ENCODE assay signal across 15 cellular contexts in genomic region chr17:4562000-4562969, GRCh38. TPM values are rescaled to one million over a fixed set of nuclear protein-coding genes. Genes with fewer than 3 reads are reported as not detected.
A peak's percentile ranks its signal among the peaks of the same experiment; 100 is the strongest.
DNase-seq lines count a peak whose midpoint lies in the region; ATAC-seq, FAIRE-seq and TF ChIP-seq lines count a peak whose summit lies in the region.
"Had no signal": no experiment of that assay in that cellular context is flagged by ENCODE, and none has a peak within 500 bp of the region (broad histone marks: within the 10 kb centered on the region; RNA-seq: fewer than 3 reads in every experiment).

No MANE protein-coding gene starts in this region.

- no peaks in the 10 kb centered on the region for H3K27me3 Mint-ChIP-seq in CD8-positive, alpha-beta T cell (ENCODE audit: low read depth)
- no peaks in the 10 kb centered on the region for H3K27me3 Mint-ChIP-seq in activated CD8-positive, alpha-beta T cell treated with anti-CD3 and anti-CD28 coated beads, Interleukin-2, amount 10 ng/mL, durations not matched to agents 7 days and 5 days (ENCODE audit: low read depth)

- peaks cover 3% of the 10 kb centered on the region for H3K4me1 ChIP-seq in CD8-positive, alpha-beta T cell (ENCODE audit: insufficient read depth, low read length)
- H3K4me1 ChIP-seq in GM23248 (ENCODE audit: insufficient read depth) (no peaks in the 10 kb centered on the region), mucosa of rectum (ENCODE audit: control insufficient read depth in 2 of 2, insufficient read depth in 2 of 2, low read length in 2 of 2) (peaks cover 33 to 37% of the 10 kb centered on the region in 2 donors)

- H3K9me3 Mint-ChIP-seq in CD8-positive, alpha-beta T cell, result no peaks in the 10 kb centered on the region
- no peaks in the 10 kb centered on the region for H3K9me3 Mint-ChIP-seq in activated CD8-positive, alpha-beta T cell treated with anti-CD3 and anti-CD28 coated beads, Interleukin-2, amount 10 ng/mL, durations not matched to agents 7 days and 5 days (ENCODE audit: insufficient read depth)

- H3K9me2 ChIP-seq in GM23248 (ENCODE audit: insufficient read depth), result no peaks in the 10 kb centered on the region

- POLR2A ChIA-PET in CD8-positive, alpha-beta T cell (lab: Charles Lee), result no interaction called here
- POLR2A ChIA-PET in activated CD8-positive, alpha-beta T cell treated with anti-CD3 and anti-CD28 coated beads, Interleukin-2, amount 10 ng/mL, durations not matched to agents 7 days and 5 days (lab: Charles Lee), result interaction anchor here (0.7 to 0.8 kb wide), 2 partner anchors 141 to 419 kb away, joined by 3 to 4 read pairs; partner anchors contain the start of gene CYB5D2

- WGBS in GM23248 (ENCODE audit: low coverage in 1 of 2, low lambda C conversion rate in 2 of 2, missing lambda C conversion rate in 2 of 2), 2 experiments, result 37 to 41% methylated on average over 8 of the region's 8 CpGs

- in situ Hi-C loops in GM23248 (cut with MboI), result no loop called here

- no peak for FAIRE-seq in urothelium cell line (lab: Jason Lieb, UNC)

- no peak overlapping the region; the same call in 1 of the 2 replicates for H3K9ac ChIP-seq in GM23248
- peak overlapping the region; percentile 5 to 54 for H3K9ac ChIP-seq in mucosa of rectum (ENCODE audit: low read depth in 1 of 2, low read length in 2 of 2)

- no peaks in the 10 kb centered on the region for H3K27me3 ChIP-seq in CD8-positive, alpha-beta T cell (ENCODE audit: insufficient read depth, low read length)
- H3K27me3 ChIP-seq in GM23248 (replicated peaks; ENCODE audit: insufficient read depth) (no peaks in the 10 kb centered on the region), mucosa of rectum (ENCODE audit: control insufficient read depth in 2 of 2, insufficient read depth in 2 of 2, low read length in 2 of 2) (no peaks in the 10 kb centered on the region)

- CTCF ChIA-PET in CD8-positive, alpha-beta T cell (lab: Charles Lee), result interaction anchor here (0.8 to 1.4 kb wide), 4 partner anchors 22 to 337 kb away, joined by 3 to 4 read pairs (median 3); partner anchors contain the start of genes C17orf107 and SMTNL2
- CTCF ChIA-PET in activated CD8-positive, alpha-beta T cell treated with anti-CD3 and anti-CD28 coated beads, Interleukin-2, amount 10 ng/mL, durations not matched to agents 7 days and 5 days (lab: Charles Lee), result interaction anchor here (1.6 to 2.1 kb wide), 4 partner anchors 12 to 346 kb away, joined by 3 to 7 read pairs (median 4); no protein-coding TSS in a partner anchor

- no peaks in the 10 kb centered on the region for H3K36me3 Mint-ChIP-seq in CD8-positive, alpha-beta T cell
- H3K36me3 Mint-ChIP-seq in activated CD8-positive, alpha-beta T cell treated with anti-CD3 and anti-CD28 coated beads, Interleukin-2, amount 10 ng/mL, durations not matched to agents 7 days and 5 days (ENCODE audit: low read depth), result no peaks in the 10 kb centered on the region

- no peaks in the 10 kb centered on the region for H3K36me3 ChIP-seq in CD8-positive, alpha-beta T cell (ENCODE audit: insufficient read depth, low read length)
- H3K36me3 ChIP-seq in GM23248 (ENCODE audit: low read depth) (no peaks in the 10 kb centered on the region), mucosa of rectum (ENCODE audit: control insufficient read depth in 2 of 2, insufficient read depth in 2 of 2, low read length in 2 of 2) (peaks cover 4 to 6% of the 10 kb centered on the region in 2 donors)

- TF ChIP-seq CTCF in CD8-positive, alpha-beta T cell (IDR thresholded peaks at IDR 0.05), result no peak

- DNase-seq in CD8-positive, alpha-beta T cell, result no peak
- DNase-seq in GM23248 (no peak), urothelium cell line (ENCODE audit: low spot score) (no peak), COLO829 (ENCODE audit: low spot score) (no peak), dermis blood vessel endothelial cell (no peak), CD1c-positive myeloid dendritic cell (ENCODE audit: extremely low spot score) (no peak)
- no peak for DNase-seq in activated CD8-positive, alpha-beta T cell treated with anti-CD3 and anti-CD28 coated beads, Interleukin-2, amount 10 ng/mL, durations not matched to agents 7 days and 5 days
- DNase-seq: DMS79; head of caudate nucleus; KBM-7; NCI-H446; SHP77 treated with DMSO at 0.1 percent for 48 hours; stimulated activated CD4-positive, alpha-beta T cell treated with anti-CD3 and anti-CD28 coated beads, Interleukin-2, amount 100 ng/mL, for 24 hours had no signal

- no peaks in the 10 kb centered on the region for H3K79me2 ChIP-seq in GM23248 (ENCODE audit: insufficient read depth)

- H3K4me3 Mint-ChIP-seq in CD8-positive, alpha-beta T cell, result no peak overlapping the region
- H3K4me3 Mint-ChIP-seq in activated CD8-positive, alpha-beta T cell treated with anti-CD3 and anti-CD28 coated beads, Interleukin-2, amount 10 ng/mL, durations not matched to agents 7 days and 5 days, result peak overlapping the region; percentile 6

- H3F3A ChIP-seq in GM23248 (ENCODE audit: insufficient read depth), result no peaks in the 10 kb centered on the region

- intact Hi-C loops in CD8-positive, alpha-beta T cell (cut with DNase I, micrococcal nuclease), result loop anchor here in 1 of 2 experiments (5.0 kb wide), 1 partner anchor 455 kb away; no protein-coding TSS in a partner anchor

- ATAC-seq in CD8-positive, alpha-beta T cell, result no peak
- peak; percentile 17 for ATAC-seq in activated CD8-positive, alpha-beta T cell treated with anti-CD3 and anti-CD28 coated beads, Interleukin-2, amount 10 ng/mL, durations not matched to agents 7 days and 5 days

- no peaks in the 10 kb centered on the region for H4K20me1 ChIP-seq in GM23248 (ENCODE audit: insufficient read depth)

- H3K27ac Mint-ChIP-seq in CD8-positive, alpha-beta T cell, result peak overlapping the region; percentile 37
- H3K27ac Mint-ChIP-seq in activated CD8-positive, alpha-beta T cell treated with anti-CD3 and anti-CD28 coated beads, Interleukin-2, amount 10 ng/mL, durations not matched to agents 7 days and 5 days, result peak overlapping the region; percentile 60

- no peaks in the 10 kb centered on the region for H3K9me3 ChIP-seq in CD8-positive, alpha-beta T cell (ENCODE audit: low read length)
- H3K9me3 ChIP-seq in GM23248 (ENCODE audit: low read depth), result no peaks in the 10 kb centered on the region
- H3K9me3 ChIP-seq in mucosa of rectum (ENCODE audit: control insufficient read depth in 2 of 2, low read length in 2 of 2), result no peaks in the 10 kb centered on the region

- H3K4me3 ChIP-seq in CD8-positive, alpha-beta T cell (ENCODE audit: low read depth, low read length), result no peak overlapping the region
- H3K4me3 ChIP-seq in GM23248 (no peak overlapping the region), mucosa of rectum (ENCODE audit: low read length in 2 of 2) (peak overlapping the region; percentile 33 to 39)

- H3K4me2 ChIP-seq in GM23248 (ENCODE audit: unreplicated experiment), result peak overlapping the region; percentile 42

- no peak overlapping the region for H3K27ac ChIP-seq in CD8-positive, alpha-beta T cell (ENCODE audit: low read depth, low read length)
- H3K27ac ChIP-seq in GM23248 (no peak overlapping the region), mucosa of rectum (ENCODE audit: low read depth in 2 of 2, low read length in 2 of 2) (peak overlapping the region; percentile 88 to 90)

- peak overlapping the region; percentile 51 for H2AFZ ChIP-seq in GM23248

- H3K4me1 Mint-ChIP-seq in CD8-positive, alpha-beta T cell (ENCODE audit: low read depth), result peaks cover 18% of the 10 kb centered on the region
- peaks cover 44% of the 10 kb centered on the region for H3K4me1 Mint-ChIP-seq in activated CD8-positive, alpha-beta T cell treated with anti-CD3 and anti-CD28 coated beads, Interleukin-2, amount 10 ng/mL, durations not matched to agents 7 days and 5 days (ENCODE audit: low read depth)

RNA-seq across cellular contexts. Expression of gene GGT6, which starts 1.9 kb away (rescaled TPM):
- not detected for total RNA-seq in CD8-positive, alpha-beta T cell
- not detected in 2 replicates for total RNA-seq in GM23248 (2014; rRNA removed; shearing (Covaris generic))
- not detected in 2 replicates for polyA plus RNA-seq in GM23248 (2016; fragmentation: Nextera tagmentation; extraction: Ambion mirVana)
- not detected for total RNA-seq in activated CD8-positive, alpha-beta T cell treated with anti-CD3 and anti-CD28 coated beads, Interleukin-2, amount 10 ng/mL, durations not matched to agents 7 days and 5 days
- total RNA-seq in dermis blood vessel endothelial cell, result not detected in 2 replicates
- total RNA-seq: lung microvascular endothelial cell had no signal

RNA-seq across cellular contexts. Expression of gene MYBBP1A, which starts 7.1 kb away (rescaled TPM):
- total RNA-seq in CD8-positive, alpha-beta T cell, result 10 to 100 TPM; 69.8 to 71.8 TPM
- 51.7 and 56.4 TPM in 2 replicates for total RNA-seq in GM23248 (2014; rRNA removed; shearing (Covaris generic))
- polyA plus RNA-seq in GM23248 (2016; fragmentation: Nextera tagmentation; extraction: Ambion mirVana), result 41.8 and 42.4 TPM in 2 replicates
- 10 to 100 TPM; 70.7 to 76.7 TPM for total RNA-seq in activated CD8-positive, alpha-beta T cell treated with anti-CD3 and anti-CD28 coated beads, Interleukin-2, amount 10 ng/mL, durations not matched to agents 7 days and 5 days
- total RNA-seq in dermis blood vessel endothelial cell, result 32.2 and 52.0 TPM in 2 replicates

RNA-seq across cellular contexts. Expression of gene SMTNL2, which starts 22.0 kb away (rescaled TPM):
- not detected for total RNA-seq in CD8-positive, alpha-beta T cell
- not detected in 2 replicates for total RNA-seq in GM23248 (2014; rRNA removed; shearing (Covaris generic))
- not detected in 2 replicates for polyA plus RNA-seq in GM23248 (2016; fragmentation: Nextera tagmentation; extraction: Ambion mirVana)
- not detected for total RNA-seq in activated CD8-positive, alpha-beta T cell treated with anti-CD3 and anti-CD28 coated beads, Interleukin-2, amount 10 ng/mL, durations not matched to agents 7 days and 5 days
- under 0.01 TPM in 1 of 2 replicates, not detected in the other for total RNA-seq in dermis blood vessel endothelial cell
- total RNA-seq: lung microvascular endothelial cell had no signal

Comparison
In these comparisons a context has a peak if more than half of its experiments do, and no peak if none do; other contexts are left out.
1. H3K27ac ChIP-seq: peak in mucosa of rectum (2 of 2); none in CD8-positive, alpha-beta T cell (single experiment) and GM23248 (single experiment).
2. H3K4me3 ChIP-seq: peak in mucosa of rectum (2 of 2); none in CD8-positive, alpha-beta T cell (single experiment) and GM23248 (single experiment).